ENCODE assay signal across 31 cellular contexts in genomic region chr20:13991311-13991710, GRCh38. TPM values are rescaled to one million over a fixed set of nuclear protein-coding genes. Genes with fewer than 3 reads are reported as not detected.
"Had no signal": no experiment of that assay in that cellular context is flagged by ENCODE, and none has a peak within 500 bp of the region (broad histone marks: within the 10 kb centered on the region; RNA-seq: fewer than 3 reads in every experiment).

No MANE protein-coding gene starts in this region.

- H3K4me1 ChIP-seq: colonic mucosa, parathyroid adenoma had no signal

- H3K9me3 ChIP-seq: colonic mucosa, suprapubic skin had no signal

- H3K79me2 ChIP-seq: parathyroid adenoma had no signal

- ATAC-seq: heart right ventricle; left cardiac atrium; left lung; naive thymus-derived CD4-positive, alpha-beta T cell; sciatic nerve; stimulated activated naive CD8-positive, alpha-beta T cell treated with anti-CD3 and anti-CD28 coated beads, Interleukin-15, amount 100 ng/mL, for 72 hours had no signal

- H3K36me3 ChIP-seq: colonic mucosa, esophagus squamous epithelium, heart right ventricle, left lung, suprapubic skin, transverse colon had no signal

- DNase-seq: colonic mucosa; effector memory CD4-positive, alpha-beta T cell; erythroblast; esophagus squamous epithelium; foreskin melanocyte; glutamatergic neuron; heart right ventricle; hippocampal formation; left cardiac atrium; left lung; mesenchymal stem cell; midbrain; naive thymus-derived CD4-positive, alpha-beta T cell; nephron progenitor cell; stimulated activated CD4-positive, alpha-beta T cell treated with anti-CD3 and anti-CD28 coated beads, Interleukin-12 subunit alpha, Interleukin-12 subunit beta, amount 100 ng/mL, for 4 hours; stimulated activated CD4-positive, alpha-beta T cell treated with anti-CD3 and anti-CD28 coated beads, Interleukin-1b, Interleukin-23, amount 100 ng/mL, for 48 hours; stimulated activated CD4-positive, alpha-beta T cell treated with anti-CD3 and anti-CD28 coated beads, Interleukin-4, amount 100 ng/mL, for 1 hour; stimulated activated CD8-positive, alpha-beta memory T cell treated with anti-CD3 and anti-CD28 coated beads, Interleukin-4, amount 100 ng/mL, for 48 hours; stimulated activated naive CD4-positive, alpha-beta T cell; stimulated activated naive CD8-positive, alpha-beta T cell treated with anti-CD3 and anti-CD28 coated beads, Interleukin-15, amount 100 ng/mL, for 72 hours; transverse colon had no signal

- H3K27ac ChIP-seq: colonic mucosa, esophagus squamous epithelium, heart right ventricle, left lung, parathyroid adenoma, suprapubic skin, transverse colon had no signal

- H2AFZ ChIP-seq: parathyroid adenoma had no signal

- H3K4me2 ChIP-seq: smooth muscle cell had no signal

- H3K9ac ChIP-seq: parathyroid adenoma had no signal

- H3K4me3 ChIP-seq: colonic mucosa, esophagus squamous epithelium, heart right ventricle, left lung, smooth muscle cell, suprapubic skin, transverse colon had no signal

- H3K27me3 ChIP-seq: colonic mucosa, suprapubic skin, transverse colon had no signal

RNA-seq across cellular contexts. Expression of gene SEL1L2, which starts 0.9 kb away (rescaled TPM):
- total RNA-seq: chondrocyte; colonic mucosa; esophagus squamous epithelium; kidney epithelial cell; left lung; lower leg skin; lung microvascular endothelial cell; naive thymus-derived CD4-positive, alpha-beta T cell; osteoblast; progenitor cell of endocrine pancreas; sciatic nerve; smooth muscle cell; suprapubic skin; transverse colon had no signal
- polyA plus RNA-seq: naive thymus-derived CD4-positive, alpha-beta T cell; smooth muscle cell had no signal

RNA-seq across cellular contexts. Expression of gene MACROD2, which starts 4.0 kb away (rescaled TPM):
- polyA plus RNA-seq: naive thymus-derived CD4-positive, alpha-beta T cell had no signal
